1 cellular context compared by ENCODE assay signal in genomic region chr2:119230630-119231185, GRCh38.
TF ChIP-seq lines count a peak whose summit lies in the region.

No MANE protein-coding gene starts in this region.

TF ChIP-seq in GM23338, 12 proteins besides CTCF, POLR2A, EP300 and RAD21 (continued from another document):
- TF ChIP-seq, protein P1, sequence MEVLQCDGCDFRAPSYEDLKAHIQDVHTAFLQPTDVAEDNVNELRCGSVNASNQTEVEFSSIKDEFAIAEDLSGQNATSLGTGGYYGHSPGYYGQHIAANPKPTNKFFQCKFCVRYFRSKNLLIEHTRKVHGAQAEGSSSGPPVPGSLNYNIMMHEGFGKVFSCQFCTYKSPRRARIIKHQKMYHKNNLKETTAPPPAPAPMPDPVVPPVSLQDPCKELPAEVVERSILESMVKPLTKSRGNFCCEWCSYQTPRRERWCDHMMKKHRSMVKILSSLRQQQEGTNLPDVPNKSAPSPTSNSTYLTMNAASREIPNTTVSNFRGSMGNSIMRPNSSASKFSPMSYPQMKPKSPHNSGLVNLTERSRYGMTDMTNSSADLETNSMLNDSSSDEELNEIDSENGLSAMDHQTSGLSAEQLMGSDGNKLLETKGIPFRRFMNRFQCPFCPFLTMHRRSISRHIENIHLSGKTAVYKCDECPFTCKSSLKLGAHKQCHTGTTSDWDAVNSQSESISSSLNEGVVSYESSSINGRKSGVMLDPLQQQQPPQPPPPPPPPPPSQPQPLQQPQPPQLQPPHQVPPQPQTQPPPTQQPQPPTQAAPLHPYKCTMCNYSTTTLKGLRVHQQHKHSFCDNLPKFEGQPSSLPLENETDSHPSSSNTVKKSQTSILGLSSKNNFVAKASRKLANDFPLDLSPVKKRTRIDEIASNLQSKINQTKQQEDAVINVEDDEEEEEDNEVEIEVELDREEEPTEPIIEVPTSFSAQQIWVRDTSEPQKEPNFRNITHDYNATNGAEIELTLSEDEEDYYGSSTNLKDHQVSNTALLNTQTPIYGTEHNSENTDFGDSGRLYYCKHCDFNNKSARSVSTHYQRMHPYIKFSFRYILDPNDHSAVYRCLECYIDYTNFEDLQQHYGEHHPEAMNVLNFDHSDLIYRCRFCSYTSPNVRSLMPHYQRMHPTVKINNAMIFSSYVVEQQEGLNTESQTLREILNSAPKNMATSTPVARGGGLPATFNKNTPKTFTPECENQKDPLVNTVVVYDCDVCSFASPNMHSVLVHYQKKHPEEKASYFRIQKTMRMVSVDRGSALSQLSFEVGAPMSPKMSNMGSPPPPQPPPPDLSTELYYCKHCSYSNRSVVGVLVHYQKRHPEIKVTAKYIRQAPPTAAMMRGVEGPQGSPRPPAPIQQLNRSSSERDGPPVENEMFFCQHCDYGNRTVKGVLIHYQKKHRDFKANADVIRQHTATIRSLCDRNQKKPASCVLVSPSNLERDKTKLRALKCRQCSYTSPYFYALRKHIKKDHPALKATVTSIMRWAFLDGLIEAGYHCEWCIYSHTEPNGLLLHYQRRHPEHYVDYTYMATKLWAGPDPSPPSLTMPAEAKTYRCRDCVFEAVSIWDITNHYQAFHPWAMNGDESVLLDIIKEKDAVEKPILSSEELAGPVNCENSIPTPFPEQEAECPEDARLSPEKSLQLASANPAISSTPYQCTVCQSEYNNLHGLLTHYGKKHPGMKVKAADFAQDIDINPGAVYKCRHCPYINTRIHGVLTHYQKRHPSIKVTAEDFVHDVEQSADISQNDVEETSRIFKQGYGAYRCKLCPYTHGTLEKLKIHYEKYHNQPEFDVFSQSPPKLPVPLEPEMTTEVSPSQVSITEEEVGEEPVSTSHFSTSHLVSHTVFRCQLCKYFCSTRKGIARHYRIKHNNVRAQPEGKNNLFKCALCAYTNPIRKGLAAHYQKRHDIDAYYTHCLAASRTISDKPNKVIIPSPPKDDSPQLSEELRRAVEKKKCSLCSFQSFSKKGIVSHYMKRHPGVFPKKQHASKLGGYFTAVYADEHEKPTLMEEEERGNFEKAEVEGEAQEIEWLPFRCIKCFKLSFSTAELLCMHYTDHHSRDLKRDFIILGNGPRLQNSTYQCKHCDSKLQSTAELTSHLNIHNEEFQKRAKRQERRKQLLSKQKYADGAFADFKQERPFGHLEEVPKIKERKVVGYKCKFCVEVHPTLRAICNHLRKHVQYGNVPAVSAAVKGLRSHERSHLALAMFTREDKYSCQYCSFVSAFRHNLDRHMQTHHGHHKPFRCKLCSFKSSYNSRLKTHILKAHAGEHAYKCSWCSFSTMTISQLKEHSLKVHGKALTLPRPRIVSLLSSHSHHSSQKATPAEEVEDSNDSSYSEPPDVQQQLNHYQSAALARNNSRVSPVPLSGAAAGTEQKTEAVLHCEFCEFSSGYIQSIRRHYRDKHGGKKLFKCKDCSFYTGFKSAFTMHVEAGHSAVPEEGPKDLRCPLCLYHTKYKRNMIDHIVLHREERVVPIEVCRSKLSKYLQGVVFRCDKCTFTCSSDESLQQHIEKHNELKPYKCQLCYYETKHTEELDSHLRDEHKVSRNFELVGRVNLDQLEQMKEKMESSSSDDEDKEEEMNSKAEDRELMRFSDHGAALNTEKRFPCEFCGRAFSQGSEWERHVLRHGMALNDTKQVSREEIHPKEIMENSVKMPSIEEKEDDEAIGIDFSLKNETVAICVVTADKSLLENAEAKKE (CRISPR knock-in tag; IDR thresholded peaks at IDR 0.05) = no peak
